In genomic region chr16:24044467-24044866, GRCh38 we compare ENCODE assay signal across 31 cellular contexts.
"Had no signal": no experiment of that assay in that cellular context is flagged by ENCODE, and none has a peak within 500 bp of the region (broad histone marks: within the 10 kb centered on the region; RNA-seq: fewer than 3 reads in every experiment).

No MANE protein-coding gene starts in this region.

- H3K36me3 ChIP-seq: ovary, stomach, thoracic aorta, thyroid gland, tibial nerve, upper lobe of left lung, vagina had no signal

- H3K27me3 Mint-ChIP-seq: naive thymus-derived CD8-positive, alpha-beta T cell; natural killer cell treated with Interleukin-12 subunit alpha and Interleukin-12 subunit beta and Interleukin-15 and Interleukin-18, amount 100 ng/mL, for 72 hours; stimulated activated naive B cell treated with anti-CD40 and anti-IgM and Interleukin-4, amounts not matched to agents 10 μg/mL and 1 μg/mL and 100 μg/mL, for 72 hours; stimulated activated naive CD8-positive, alpha-beta T cell treated with anti-CD3 and anti-CD28 coated beads, Interleukin-15, Interleukin-2, amounts not matched to agents 100 ng/mL and 50 ng/mL, for 24 hours had no signal

- H3K9me3 ChIP-seq: ovary, psoas muscle, spleen, stomach, thoracic aorta, thyroid gland, tibial nerve, upper lobe of left lung, vagina had no signal

- H3K27ac ChIP-seq: ovary, parathyroid adenoma, psoas muscle, skin epidermis, spleen, stomach, thoracic aorta, thyroid gland, tibial nerve, upper lobe of left lung, vagina had no signal

- DNase-seq: naive thymus-derived CD8-positive, alpha-beta T cell; nephron progenitor cell; occipital lobe; ovary; posterior cingulate gyrus; psoas muscle; right cardiac atrium; spleen; stimulated activated CD4-positive, alpha-beta T cell treated with anti-CD3 and anti-CD28 coated beads, Interleukin-12 subunit alpha, Interleukin-12 subunit beta, amount 100 ng/mL, for 4 hours; stimulated activated CD4-positive, alpha-beta T cell treated with anti-CD3 and anti-CD28 coated beads, Interleukin-1b, Interleukin-23, amount 100 ng/mL, for 48 hours; stimulated activated CD4-positive, alpha-beta T cell treated with anti-CD3 and anti-CD28 coated beads, Interleukin-4, amount 100 ng/mL, for 1 hour; stimulated activated CD4-positive, alpha-beta T cell treated with anti-CD3 and anti-CD28 coated beads, Interleukin-4, amount 100 ng/mL, for 4 hours; stimulated activated CD8-positive, alpha-beta memory T cell treated with anti-CD3 and anti-CD28 coated beads, Interleukin-4, amount 100 ng/mL, for 48 hours; stimulated activated naive B cell treated with anti-CD40 and anti-IgM and Interleukin-4, amounts not matched to agents 10 μg/mL and 1 μg/mL and 100 μg/mL, for 72 hours; stimulated activated naive CD4-positive, alpha-beta T cell treated with Interleukin-2 at 50 U/mL for 16 hours; stomach; thyroid gland; trophoblast cell; upper lobe of left lung had no signal

- FAIRE-seq: urothelium cell line had no signal

- H3K4me3 ChIP-seq: ovary, psoas muscle, skin epidermis, smooth muscle cell, spleen, stomach, thoracic aorta, thyroid gland, tibial nerve, upper lobe of left lung, vagina had no signal

- H3K4me1 Mint-ChIP-seq: nephron progenitor cell, neural crest cell had no signal

- H2AFZ ChIP-seq: parathyroid adenoma had no signal

- H3K27me3 ChIP-seq: ovary, spleen, stomach, thyroid gland, tibial nerve, upper lobe of left lung, vagina had no signal

- H3K27ac Mint-ChIP-seq: nephron progenitor cell; progenitor cell of endocrine pancreas; stimulated activated naive B cell treated with anti-CD40 and anti-IgM and Interleukin-4, amounts not matched to agents 10 μg/mL and 1 μg/mL and 100 μg/mL, for 72 hours; stimulated activated naive CD8-positive, alpha-beta T cell treated with anti-CD3 and anti-CD28 coated beads, Interleukin-15, Interleukin-2, amounts not matched to agents 100 ng/mL and 50 ng/mL, for 24 hours had no signal

- H3K4me1 ChIP-seq: parathyroid adenoma, psoas muscle, stomach, thyroid gland, tibial nerve, upper lobe of left lung, vagina had no signal

- ATAC-seq: naive thymus-derived CD8-positive, alpha-beta T cell; natural killer cell treated with Interleukin-12 subunit alpha and Interleukin-12 subunit beta and Interleukin-15 and Interleukin-18, amount 100 ng/mL, for 72 hours; psoas muscle; right cardiac atrium; sciatic nerve; stimulated activated naive B cell treated with anti-CD40 and anti-IgM and Interleukin-4, amounts not matched to agents 10 μg/mL and 1 μg/mL and 100 μg/mL, for 72 hours had no signal

- H3K9ac ChIP-seq: parathyroid adenoma had no signal

- H3K9me3 Mint-ChIP-seq: naive thymus-derived CD8-positive, alpha-beta T cell; natural killer cell treated with Interleukin-12 subunit alpha and Interleukin-12 subunit beta and Interleukin-15 and Interleukin-18, amount 100 ng/mL, for 72 hours; nephron progenitor cell; neural crest cell; stimulated activated naive B cell treated with anti-CD40 and anti-IgM and Interleukin-4, amounts not matched to agents 10 μg/mL and 1 μg/mL and 100 μg/mL, for 72 hours; stimulated activated naive CD8-positive, alpha-beta T cell treated with anti-CD3 and anti-CD28 coated beads, Interleukin-15, Interleukin-2, amounts not matched to agents 100 ng/mL and 50 ng/mL, for 24 hours had no signal

- H3K79me2 ChIP-seq: parathyroid adenoma had no signal

- H3K4me2 ChIP-seq: smooth muscle cell had no signal

- H3K4me3 Mint-ChIP-seq: naive thymus-derived CD8-positive, alpha-beta T cell; natural killer cell treated with Interleukin-12 subunit alpha and Interleukin-12 subunit beta and Interleukin-15 and Interleukin-18, amount 100 ng/mL, for 72 hours; nephron progenitor cell; neural crest cell; stimulated activated naive B cell treated with anti-CD40 and anti-IgM and Interleukin-4, amounts not matched to agents 10 μg/mL and 1 μg/mL and 100 μg/mL, for 72 hours; stimulated activated naive CD8-positive, alpha-beta T cell treated with anti-CD3 and anti-CD28 coated beads, Interleukin-15, Interleukin-2, amounts not matched to agents 100 ng/mL and 50 ng/mL, for 24 hours had no signal
